ENCODE assay signal across 8 cellular contexts in the genomic region with DNA sequence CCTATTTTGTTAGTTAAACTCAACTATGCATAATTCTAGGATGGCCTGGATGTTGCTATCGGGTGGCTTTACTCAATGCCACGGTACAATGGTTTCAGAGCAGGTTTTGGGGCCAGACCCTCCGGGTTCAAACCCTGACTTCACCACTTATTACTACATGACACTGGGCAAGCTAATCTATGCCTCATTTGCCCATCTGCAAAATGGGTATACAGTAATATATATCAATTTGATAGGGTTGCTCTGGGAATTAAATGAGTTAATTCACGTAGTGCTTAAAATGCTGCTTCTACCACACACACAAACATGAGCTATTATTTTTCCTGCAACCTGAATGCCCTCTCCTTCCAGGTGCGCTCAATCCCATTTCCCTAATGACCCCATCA. TPM values are rescaled to one million over a fixed set of nuclear protein-coding genes. Genes with fewer than 3 reads are reported as not detected.
DNase-seq lines count a peak whose midpoint lies in the region; ATAC-seq, FAIRE-seq and TF ChIP-seq lines count a peak whose summit lies in the region.

No MANE protein-coding gene starts in this region.

- peaks cover 33% of the 10 kb centered on the region for H3K4me1 Mint-ChIP-seq in dendritic cell treated with granulocyte-macrophage colony-stimulating factor and Interleukin-4, amounts not matched to agents 40 ng/mL and 50 ng/mL, for 4 days (ENCODE audit: low read depth)
- H3K4me1 Mint-ChIP-seq in natural killer cell, result peaks cover 15 to 18% of the 10 kb centered on the region in 2 donors

- peaks cover 10% of the 10 kb centered on the region; the same call in 1 of the 2 replicates for H3K36me3 ChIP-seq in BE2C
- H3K36me3 ChIP-seq in Loucy (ENCODE audit: insufficient read depth, low read length), result no peaks in the 10 kb centered on the region

- peak overlapping the region; percentile 96 for H3K4me3 Mint-ChIP-seq in dendritic cell treated with granulocyte-macrophage colony-stimulating factor and Interleukin-4, amounts not matched to agents 40 ng/mL and 50 ng/mL, for 4 days
- peak overlapping the region; percentile 96 for H3K4me3 Mint-ChIP-seq in natural killer cell

- peak overlapping the region; percentile 98 for H2AFZ ChIP-seq in Loucy (ENCODE audit: low read length)

- H3F3A ChIP-seq in Loucy (ENCODE audit: low read depth), result no peaks in the 10 kb centered on the region

- H3K9me3 ChIP-seq in BE2C (no peaks in the 10 kb centered on the region), Loucy (ENCODE audit: insufficient read depth, low read depth, low read length) (no peaks in the 10 kb centered on the region)

- peak overlapping the region; percentile 94 for H3K27ac Mint-ChIP-seq in dendritic cell treated with granulocyte-macrophage colony-stimulating factor and Interleukin-4, amounts not matched to agents 40 ng/mL and 50 ng/mL, for 4 days
- peak overlapping the region; percentile 84 to 93 for H3K27ac Mint-ChIP-seq in natural killer cell

- no peaks in the 10 kb centered on the region for H3K27me3 Mint-ChIP-seq in dendritic cell treated with granulocyte-macrophage colony-stimulating factor and Interleukin-4, amounts not matched to agents 40 ng/mL and 50 ng/mL, for 4 days
- H3K27me3 Mint-ChIP-seq in natural killer cell (ENCODE audit: low read depth in 2 of 2), result peaks cover 0 to 2% of the 10 kb centered on the region in 2 donors

- FAIRE-seq in D721Med (lab: Jason Lieb, UNC), result no peak

- TF ChIP-seq CTCF in BE2C (IDR thresholded peaks at IDR 0.05; ENCODE audit: low read depth, low read length), result no peak
- no peak for TF ChIP-seq CTCF in Loucy (conservative IDR thresholded peaks at IDR 0.05; ENCODE audit: low read length)
- no peak for TF ChIP-seq CTCF in natural killer cell (IDR thresholded peaks at IDR 0.05)
- no peak for TF ChIP-seq CTCF in D721Med (IDR thresholded peaks at IDR 0.05; ENCODE audit: insufficient read depth, missing control alignments)

- H3K9me3 Mint-ChIP-seq in dendritic cell treated with granulocyte-macrophage colony-stimulating factor and Interleukin-4, amounts not matched to agents 40 ng/mL and 50 ng/mL, for 4 days, result no peaks in the 10 kb centered on the region
- H3K9me3 Mint-ChIP-seq in natural killer cell, result no peaks in the 10 kb centered on the region

- intact Hi-C loops in dendritic cell treated with granulocyte-macrophage colony-stimulating factor and Interleukin-4, amounts not matched to agents 40 ng/mL and 50 ng/mL, for 4 days (cut with micrococcal nuclease), result loop anchor here (2.0 kb wide), 1 partner anchor 243 kb away; the partner anchor contains the start of gene LRCH1
- intact Hi-C loops in natural killer cell (cut with micrococcal nuclease), result loop anchor here (5.0 kb wide), 1 partner anchor 44 kb away; no protein-coding TSS in a partner anchor

- H3K27me3 ChIP-seq in BE2C (no peaks in the 10 kb centered on the region), Loucy (ENCODE audit: insufficient read depth, low read length, poor library complexity, severe bottlenecking) (no peaks in the 10 kb centered on the region)

- no peak for ATAC-seq in natural killer cell
- no peak for ATAC-seq in HG02759 (IDR thresholded peaks at IDR 0.05; ENCODE audit: unreplicated experiment)
- no peak for ATAC-seq in HG02981 (IDR thresholded peaks at IDR 0.05; ENCODE audit: unreplicated experiment)

- H3K4me3 ChIP-seq in BE2C (ENCODE audit: low read depth, low read length) (peak overlapping the region; percentile 83), Loucy (ENCODE audit: low read length, poor library complexity, severe bottlenecking) (peak overlapping the region; percentile 94)

- H3K4me1 ChIP-seq in BE2C (peaks cover 10% of the 10 kb centered on the region), Loucy (ENCODE audit: insufficient read depth, low read length, poor library complexity, severe bottlenecking) (peaks cover 31% of the 10 kb centered on the region)

- H3K9me2 ChIP-seq in Loucy (replicated peaks; ENCODE audit: low read depth, low read length), result no peaks in the 10 kb centered on the region

- peak overlapping the region; percentile 92 for H3K9ac ChIP-seq in Loucy (ENCODE audit: low read depth, low read length, poor library complexity, severe bottlenecking)

- DNase-seq in BE2C, result no peak
- DNase-seq in natural killer cell, result no peak
- no peak for DNase-seq in DMS 273 treated with DMSO at 0.1 percent for 48 hours (lab: John Stamatoyannopoulos, UW)
- DNase-seq in D721Med (ENCODE audit: insufficient read length, low spot score), result no peak

- H3K79me2 ChIP-seq in Loucy (ENCODE audit: insufficient read depth, low read length), result peaks cover 14% of the 10 kb centered on the region; the same call in 1 of the 2 replicates

- H4K20me1 ChIP-seq in Loucy (ENCODE audit: insufficient read depth, low read length, poor library complexity, severe bottlenecking), result no peaks in the 10 kb centered on the region

- peak overlapping the region; percentile 75 for H3K4me2 ChIP-seq in Loucy (ENCODE audit: low read depth, low read length, poor library complexity, severe bottlenecking)

- H3K36me3 Mint-ChIP-seq in dendritic cell treated with granulocyte-macrophage colony-stimulating factor and Interleukin-4, amounts not matched to agents 40 ng/mL and 50 ng/mL, for 4 days (ENCODE audit: low read depth), result peaks cover 29% of the 10 kb centered on the region
- H3K36me3 Mint-ChIP-seq in natural killer cell, result no peaks in the 10 kb centered on the region

RNA-seq across cellular contexts. Expression of gene ESD, which starts 0.8 kb away (rescaled TPM):
- 101 TPM for polyA plus RNA-seq in BE2C (2012; ENCODE audit: insufficient read depth, insufficient read length, low read depth)
- total RNA-seq in natural killer cell, result 10 to 100 TPM; 12.9 to 18.5 (median 14.3) TPM
